ENCODE assay signal across 10 cellular contexts in genomic region chr17:44108440-44109311, GRCh38. TPM values are rescaled to one million over a fixed set of nuclear protein-coding genes. Genes with fewer than 3 reads are reported as not detected.
DNase-seq lines count a peak whose midpoint lies in the region; ATAC-seq, FAIRE-seq and TF ChIP-seq lines count a peak whose summit lies in the region.
"Had no signal": no experiment of that assay in that cellular context is flagged by ENCODE, and none has a peak within 500 bp of the region (broad histone marks: within the 10 kb centered on the region; RNA-seq: fewer than 3 reads in every experiment).

No MANE protein-coding gene starts in this region.

- peak overlapping the region; percentile 59 for H3K4me3 Mint-ChIP-seq in osteocyte (ENCODE audit: unreplicated experiment)
- H3K4me3 Mint-ChIP-seq in natural killer cell treated with Interleukin-12 subunit alpha and Interleukin-12 subunit beta and Interleukin-15 and Interleukin-18, amount 100 ng/mL, for 72 hours, result no peak overlapping the region
- H3K4me3 Mint-ChIP-seq: activated naive CD8-positive, alpha-beta T cell had no signal

- TF ChIP-seq CTCF in fibroblast of the aortic adventitia (IDR thresholded peaks at IDR 0.05; ENCODE audit: insufficient read depth, low read length), result no peak
- no peak for TF ChIP-seq CTCF in osteocyte (IDR thresholded peaks at IDR 0.05)
- no peak for TF ChIP-seq CTCF in GM13976 (IDR thresholded peaks at IDR 0.05; ENCODE audit: borderline replicate concordance, control extremely low read depth, extremely low read depth, insufficient read depth, missing control alignments)

- H3K4me2 ChIP-seq in BLaER1, result peak overlapping the region; percentile 99

- peaks cover 97% of the 10 kb centered on the region for H3K4me1 ChIP-seq in BLaER1

- no peaks in the 10 kb centered on the region for H3K27me3 Mint-ChIP-seq in osteocyte (ENCODE audit: unreplicated experiment)
- no peaks in the 10 kb centered on the region for H3K27me3 Mint-ChIP-seq in natural killer cell treated with Interleukin-12 subunit alpha and Interleukin-12 subunit beta and Interleukin-15 and Interleukin-18, amount 100 ng/mL, for 72 hours
- H3K27me3 Mint-ChIP-seq: activated naive CD8-positive, alpha-beta T cell had no signal

- DNase-seq in RCC 7860 (ENCODE audit: low spot score), result peak; percentile 68
- peak; percentile 96 for DNase-seq in fibroblast of the aortic adventitia (ENCODE audit: low read depth)
- peak; percentile 94 for DNase-seq in osteocyte (ENCODE audit: extremely low spot score, unreplicated experiment)
- DNase-seq in NCI-H187 (lab: John Stamatoyannopoulos, UW), result no peak
- no peak for DNase-seq in natural killer cell treated with Interleukin-12 subunit alpha and Interleukin-12 subunit beta and Interleukin-15 and Interleukin-18, amount 100 ng/mL, for 72 hours (ENCODE audit: low spot score)
- DNase-seq in activated CD4-positive, alpha-beta T cell treated with anti-CD3 and anti-CD28 coated beads for 4 hours, result no peak
- DNase-seq in GM13976 (ENCODE audit: low spot score), result no peak

- peak overlapping the region; percentile 88 for H3K27ac ChIP-seq in BLaER1
- H3K27ac ChIP-seq: KMS-11 had no signal

- FAIRE-seq in RCC 7860 (lab: Jason Lieb, UNC), result peak; percentile 66

- no peaks in the 10 kb centered on the region for H3K9me3 Mint-ChIP-seq in osteocyte (ENCODE audit: unreplicated experiment)
- no peaks in the 10 kb centered on the region for H3K9me3 Mint-ChIP-seq in natural killer cell treated with Interleukin-12 subunit alpha and Interleukin-12 subunit beta and Interleukin-15 and Interleukin-18, amount 100 ng/mL, for 72 hours

- no peaks in the 10 kb centered on the region for H3K9me3 ChIP-seq in BLaER1

- H3K27me3 ChIP-seq in BLaER1, result no peaks in the 10 kb centered on the region

- H3K36me3 ChIP-seq in BLaER1, result peaks cover 37% of the 10 kb centered on the region

- H3K36me3 Mint-ChIP-seq in osteocyte (ENCODE audit: unreplicated experiment), result peaks cover 11% of the 10 kb centered on the region
- H3K36me3 Mint-ChIP-seq in natural killer cell treated with Interleukin-12 subunit alpha and Interleukin-12 subunit beta and Interleukin-15 and Interleukin-18, amount 100 ng/mL, for 72 hours, result no peaks in the 10 kb centered on the region
- H3K36me3 Mint-ChIP-seq: activated naive CD8-positive, alpha-beta T cell had no signal

- peaks cover 90% of the 10 kb centered on the region for H4K20me1 ChIP-seq in BLaER1

- H3K4me3 ChIP-seq in BLaER1 (peak overlapping the region; percentile 73), fibroblast of the aortic adventitia (ENCODE audit: low read depth, low read length) (peak overlapping the region; percentile 39)

- H3K4me1 Mint-ChIP-seq in osteocyte (ENCODE audit: unreplicated experiment), result peaks cover 44% of the 10 kb centered on the region
- peaks cover 0 to 12% of the 10 kb centered on the region in 2 donors for H3K4me1 Mint-ChIP-seq in natural killer cell treated with Interleukin-12 subunit alpha and Interleukin-12 subunit beta and Interleukin-15 and Interleukin-18, amount 100 ng/mL, for 72 hours (ENCODE audit: low read depth in 2 of 2)

- in situ Hi-C loops in GM13976 (cut with MboI; ENCODE audit: low sequenced_read_pairs, unreplicated experiment), result no loop called here

- ATAC-seq in natural killer cell treated with Interleukin-12 subunit alpha and Interleukin-12 subunit beta and Interleukin-15 and Interleukin-18, amount 100 ng/mL, for 72 hours, result no peak

- H3K9ac ChIP-seq in BLaER1, result peak overlapping the region; percentile 85

- peak overlapping the region; percentile 95 for H3K27ac Mint-ChIP-seq in osteocyte (ENCODE audit: unreplicated experiment)
- no peak overlapping the region for H3K27ac Mint-ChIP-seq in natural killer cell treated with Interleukin-12 subunit alpha and Interleukin-12 subunit beta and Interleukin-15 and Interleukin-18, amount 100 ng/mL, for 72 hours
- H3K27ac Mint-ChIP-seq: activated naive CD8-positive, alpha-beta T cell had no signal

RNA-seq across cellular contexts. Expression of gene HDAC5, which starts 14.8 kb away (rescaled TPM):
- total RNA-seq in fibroblast of the aortic adventitia (ENCODE audit: low replicate concordance) (29.4 and 53.1 TPM in 2 replicates), osteocyte (42.0 and 44.4 TPM in 2 replicates)
- 10 to 100 TPM; 12.8 to 13.9 TPM for total RNA-seq in natural killer cell treated with Interleukin-12 subunit alpha and Interleukin-12 subunit beta and Interleukin-15 and Interleukin-18, amount 100 ng/mL, for 72 hours

RNA-seq across cellular contexts. Expression of gene HROB, which starts 33.1 kb away (rescaled TPM):
- 0.25 and 6.1 TPM in 2 replicates for total RNA-seq in fibroblast of the aortic adventitia (ENCODE audit: low replicate concordance)
- 2.2 and 2.3 TPM in 2 replicates for total RNA-seq in osteocyte
- 10 to 100 TPM in 1 of 2 donors, 1 to 10 TPM in 1; 8.6 to 20.9 TPM for total RNA-seq in natural killer cell treated with Interleukin-12 subunit alpha and Interleukin-12 subunit beta and Interleukin-15 and Interleukin-18, amount 100 ng/mL, for 72 hours

RNA-seq across cellular contexts. Expression of gene G6PC3, which starts 38.1 kb away (rescaled TPM):
- total RNA-seq in fibroblast of the aortic adventitia (ENCODE audit: low replicate concordance) (9.5 and 38.9 TPM in 2 replicates), osteocyte (60.3 TPM in 2 replicates)
- total RNA-seq in natural killer cell treated with Interleukin-12 subunit alpha and Interleukin-12 subunit beta and Interleukin-15 and Interleukin-18, amount 100 ng/mL, for 72 hours, result 10 to 100 TPM; 24.6 to 26.8 TPM

RNA-seq across cellular contexts. Expression of gene LSM12, which starts 42.2 kb away (rescaled TPM):
- total RNA-seq in fibroblast of the aortic adventitia (ENCODE audit: low replicate concordance) (13.2 and 77.5 TPM in 2 replicates), osteocyte (49.3 and 49.5 TPM in 2 replicates)
- 10 to 100 TPM; 68.6 to 70.0 TPM for total RNA-seq in natural killer cell treated with Interleukin-12 subunit alpha and Interleukin-12 subunit beta and Interleukin-15 and Interleukin-18, amount 100 ng/mL, for 72 hours

Comparison
In these comparisons a context has a peak if more than half of its experiments do, and no peak if none do; other contexts are left out.
1. DNase-seq: peak in RCC 7860 (single experiment), fibroblast of the aortic adventitia (single experiment) and osteocyte (single experiment); none in NCI-H187 (0 of 2), natural killer cell treated with Interleukin-12 subunit alpha and Interleukin-12 subunit beta and Interleukin-15 and Interleukin-18, amount 100 ng/mL, for 72 hours (single experiment), activated CD4-positive, alpha-beta T cell treated with anti-CD3 and anti-CD28 coated beads for 4 hours (0 of 2) and GM13976 (single experiment).